7 cellular contexts compared by ENCODE assay signal in the genomic region with DNA sequence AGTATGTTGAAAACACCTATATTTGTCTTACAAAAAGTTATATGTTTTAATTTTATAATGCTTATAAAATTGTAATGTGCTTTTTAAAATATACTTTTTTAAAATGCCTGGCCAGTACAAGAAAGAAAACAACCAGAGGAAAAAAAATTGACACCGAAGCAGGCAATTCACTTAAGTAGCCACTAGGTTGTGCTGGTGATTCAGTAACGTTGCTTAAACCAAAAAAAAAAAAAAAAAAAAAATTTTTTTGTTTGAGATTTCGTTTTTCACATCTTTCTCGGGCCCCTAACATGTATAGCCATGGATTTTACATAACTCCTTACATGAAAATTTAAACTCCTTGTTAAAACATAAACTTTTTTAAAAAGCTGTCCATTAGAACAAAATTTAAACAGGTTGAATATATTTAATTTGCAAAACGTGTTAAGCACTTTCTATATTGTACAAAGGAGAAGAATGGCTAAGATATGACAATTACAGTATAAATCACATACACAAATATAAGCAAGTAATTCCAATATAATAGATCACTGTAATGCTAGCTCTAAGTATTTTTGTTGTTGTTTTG.
DNase-seq lines count a peak whose midpoint lies in the region; TF ChIP-seq lines count a peak whose summit lies in the region.

No MANE protein-coding gene starts in this region.

- no peaks in the 10 kb centered on the region for H3K9me3 ChIP-seq in MM.1S (replicated peaks; ENCODE audit: insufficient read depth, low read length)

- H3K4me2 ChIP-seq in MM.1S (ENCODE audit: low read depth, low read length): peak overlapping the region; percentile 7; the same call in 1 of the 2 replicates

- H2AFZ ChIP-seq in MM.1S (ENCODE audit: low read length): no peak overlapping the region

- H3K36me3 ChIP-seq in MM.1S (replicated peaks; ENCODE audit: insufficient read depth, low read length): no peaks in the 10 kb centered on the region

- TF ChIP-seq CTCF in GM12865 (IDR thresholded peaks at IDR 0.05; ENCODE audit: insufficient read depth, low read depth, low read length, missing control alignments) (peak; percentile 56), MM.1S (IDR thresholded peaks at IDR 0.05; ENCODE audit: low read length) (peak; percentile 56), VCaP (conservative IDR thresholded peaks at IDR 0.05) (peak; percentile 83)

- no peaks in the 10 kb centered on the region for H3F3A ChIP-seq in MM.1S (ENCODE audit: insufficient read depth, low read length)

- H3K4me1 ChIP-seq in MM.1S (ENCODE audit: low read length): no peaks in the 10 kb centered on the region

- DNase-seq in GM12865 (ENCODE audit: low read depth) (peak; percentile 67), MM.1S (peak; percentile 55), iPS-NIHi11 (ENCODE audit: low spot score) (peak; percentile 37), middle frontal gyrus (ENCODE audit: extremely low spot score, low spot score) (no peak), NCI-H128 (lab: John Stamatoyannopoulos, UW; ENCODE audit: unreplicated experiment) (no peak), NCI-H226 (no peak)

- no peak overlapping the region for H3K9ac ChIP-seq in MM.1S (ENCODE audit: low read length)

- H3K27me3 ChIP-seq in MM.1S (replicated peaks; ENCODE audit: insufficient read depth, low read length): no peaks in the 10 kb centered on the region

- no peak overlapping the region for H3K4me3 ChIP-seq in GM12865 (ENCODE audit: low read depth, low read length)
- H3K4me3 ChIP-seq in MM.1S (ENCODE audit: low read length): no peak overlapping the region

- H4K20me1 ChIP-seq in MM.1S (ENCODE audit: insufficient read depth, low read length): no peaks in the 10 kb centered on the region

- no peaks in the 10 kb centered on the region for H3K79me2 ChIP-seq in MM.1S (ENCODE audit: low read length)

- no peaks in the 10 kb centered on the region for H3K9me2 ChIP-seq in MM.1S (replicated peaks; ENCODE audit: insufficient read depth, low read length)

- H3K27ac ChIP-seq in MM.1S (ENCODE audit: low read length) (no peak overlapping the region), VCaP (no peak overlapping the region)

Comparison
In these comparisons a context has a peak if more than half of its experiments do, and no peak if none do; other contexts are left out.
1. DNase-seq: peak in GM12865 (single experiment), MM.1S (single experiment) and iPS-NIHi11 (single experiment); none in middle frontal gyrus (single experiment), NCI-H128 (single experiment) and NCI-H226 (single experiment).
2. Peak in every context shown above with its lines, with median percentiles within 50 percentile points of each other: CTCF ChIP-seq.